29 cellular contexts compared by ENCODE assay signal in genomic region chr5:107047048-107047447, GRCh38.
"Had no signal": no experiment of that assay in that cellular context is flagged by ENCODE, and none has a peak within 500 bp of the region (broad histone marks: within the 10 kb centered on the region; RNA-seq: fewer than 3 reads in every experiment).

No MANE protein-coding gene starts in this region.

- H3K36me3 ChIP-seq: stomach, suprapubic skin, thoracic aorta, thyroid gland, tibial artery, tibial nerve, transverse colon, upper lobe of left lung, upper lobe of right lung, uterus, vagina had no signal

- FAIRE-seq: urothelium cell line had no signal

- H3K36me3 Mint-ChIP-seq: stimulated activated effector memory CD8-positive, alpha-beta T cell treated with anti-CD3 and anti-CD28 coated beads, Interleukin-12 subunit alpha, Interleukin-12 subunit beta, amount 100 ng/mL, for 72 hours; stimulated activated memory B cell treated with anti-CD40 and anti-IgM and Interleukin-4, amounts not matched to agents 10 μg/mL and 1 μg/mL and 100 μg/mL, for 72 hours; stimulated activated naive B cell treated with anti-CD40 and anti-IgM and Interleukin-4, amounts not matched to agents 10 μg/mL and 1 μg/mL and 100 μg/mL, for 72 hours had no signal

- DNase-seq: stimulated activated CD4-positive, alpha-beta T cell treated with anti-CD3 and anti-CD28 coated beads, Interleukin-2, amount 100 ng/mL, for 48 hours; stimulated activated CD4-positive, alpha-beta T cell treated with anti-CD3 and anti-CD28 coated beads, Interleukin-4, amount 100 ng/mL, for 1 hour; stimulated activated CD4-positive, alpha-beta T cell treated with anti-CD3 and anti-CD28 coated beads, Interleukin-4, amount 100 ng/mL, for 24 hours; stimulated activated CD4-positive, alpha-beta T cell treated with anti-CD3 and anti-CD28 coated beads, Interleukin-4, amount 100 ng/mL, for 4 hours; stimulated activated CD8-positive, alpha-beta memory T cell treated with anti-CD3 and anti-CD28 coated beads, Interleukin-4, amount 100 ng/mL, for 48 hours; stimulated activated naive B cell treated with anti-CD40 and anti-IgM and Interleukin-4, amounts not matched to agents 10 μg/mL and 1 μg/mL and 100 μg/mL, for 72 hours; stimulated activated naive CD4-positive, alpha-beta T cell; stimulated activated naive CD4-positive, alpha-beta T cell treated with Interleukin-2 at 50 U/mL for 16 hours; stimulated activated naive CD8-positive, alpha-beta T cell treated with anti-CD3 and anti-CD28 coated beads, Interleukin-15, amount 100 ng/mL, for 72 hours; stimulated activated naive CD8-positive, alpha-beta T cell treated with anti-CD3 and anti-CD28 coated beads, Interleukin-15, Interleukin-2, amounts not matched to agents 100 U/mL and 50 U/mL, for 24 hours; stomach; substantia nigra; testis; thyroid gland; tibial artery; transverse colon; trophoblast cell; upper lobe of left lung; upper lobe of right lung; uterus had no signal

- H3K9me3 ChIP-seq: suprapubic skin, testis, thoracic aorta, thyroid gland, tibial nerve, transverse colon, upper lobe of left lung, upper lobe of right lung, uterus, vagina had no signal

- H3K27ac ChIP-seq: stomach, suprapubic skin, testis, thoracic aorta, thyroid gland, tibial artery, tibial nerve, transverse colon, upper lobe of left lung, upper lobe of right lung, uterus, vagina had no signal

- H3K4me3 Mint-ChIP-seq: stimulated activated effector memory CD8-positive, alpha-beta T cell treated with anti-CD3 and anti-CD28 coated beads, Interleukin-12 subunit alpha, Interleukin-12 subunit beta, amount 100 ng/mL, for 72 hours; stimulated activated memory B cell treated with anti-CD40 and anti-IgM and Interleukin-4, amounts not matched to agents 10 μg/mL and 1 μg/mL and 100 μg/mL, for 72 hours; stimulated activated naive B cell treated with anti-CD40 and anti-IgM and Interleukin-4, amounts not matched to agents 10 μg/mL and 1 μg/mL and 100 μg/mL, for 72 hours; stimulated activated naive CD8-positive, alpha-beta T cell treated with anti-CD3 and anti-CD28 coated beads, Interleukin-15, amount 100 ng/mL, for 72 hours; stimulated activated naive CD8-positive, alpha-beta T cell treated with anti-CD3 and anti-CD28 coated beads, Interleukin-15, Interleukin-2, amounts not matched to agents 100 ng/mL and 50 ng/mL, for 24 hours; type B pancreatic cell had no signal

- H3K27ac Mint-ChIP-seq: stimulated activated effector memory CD8-positive, alpha-beta T cell treated with anti-CD3 and anti-CD28 coated beads, Interleukin-12 subunit alpha, Interleukin-12 subunit beta, amount 100 ng/mL, for 72 hours; stimulated activated memory B cell treated with anti-CD40 and anti-IgM and Interleukin-4, amounts not matched to agents 10 μg/mL and 1 μg/mL and 100 μg/mL, for 72 hours; stimulated activated naive B cell treated with anti-CD40 and anti-IgM and Interleukin-4, amounts not matched to agents 10 μg/mL and 1 μg/mL and 100 μg/mL, for 72 hours; stimulated activated naive CD8-positive, alpha-beta T cell treated with anti-CD3 and anti-CD28 coated beads, Interleukin-15, amount 100 ng/mL, for 72 hours; stimulated activated naive CD8-positive, alpha-beta T cell treated with anti-CD3 and anti-CD28 coated beads, Interleukin-15, Interleukin-2, amounts not matched to agents 100 ng/mL and 50 ng/mL, for 24 hours; type B pancreatic cell had no signal

- ATAC-seq: stimulated activated effector memory CD8-positive, alpha-beta T cell treated with anti-CD3 and anti-CD28 coated beads, Interleukin-12 subunit alpha, Interleukin-12 subunit beta, amount 100 ng/mL, for 72 hours; stimulated activated memory B cell treated with anti-CD40 and anti-IgM and Interleukin-4, amounts not matched to agents 10 μg/mL and 1 μg/mL and 100 μg/mL, for 72 hours; stimulated activated naive B cell treated with anti-CD40 and anti-IgM and Interleukin-4, amounts not matched to agents 10 μg/mL and 1 μg/mL and 100 μg/mL, for 72 hours; stimulated activated naive CD8-positive, alpha-beta T cell treated with anti-CD3 and anti-CD28 coated beads, Interleukin-15, amount 100 ng/mL, for 72 hours; stimulated activated naive CD8-positive, alpha-beta T cell treated with anti-CD3 and anti-CD28 coated beads, Interleukin-15, Interleukin-2, amounts not matched to agents 100 U/mL and 50 U/mL, for 24 hours; upper lobe of right lung had no signal

- H3K27me3 Mint-ChIP-seq: stimulated activated memory B cell treated with anti-CD40 and anti-IgM and Interleukin-4, amounts not matched to agents 10 μg/mL and 1 μg/mL and 100 μg/mL, for 72 hours; stimulated activated naive B cell treated with anti-CD40 and anti-IgM and Interleukin-4, amounts not matched to agents 10 μg/mL and 1 μg/mL and 100 μg/mL, for 72 hours; stimulated activated naive CD8-positive, alpha-beta T cell treated with anti-CD3 and anti-CD28 coated beads, Interleukin-15, amount 100 ng/mL, for 72 hours; stimulated activated naive CD8-positive, alpha-beta T cell treated with anti-CD3 and anti-CD28 coated beads, Interleukin-15, Interleukin-2, amounts not matched to agents 100 ng/mL and 50 ng/mL, for 24 hours; type B pancreatic cell had no signal

- H3K4me1 Mint-ChIP-seq: stimulated activated effector memory CD8-positive, alpha-beta T cell treated with anti-CD3 and anti-CD28 coated beads, Interleukin-12 subunit alpha, Interleukin-12 subunit beta, amount 100 ng/mL, for 72 hours; stimulated activated memory B cell treated with anti-CD40 and anti-IgM and Interleukin-4, amounts not matched to agents 10 μg/mL and 1 μg/mL and 100 μg/mL, for 72 hours; stimulated activated naive B cell treated with anti-CD40 and anti-IgM and Interleukin-4, amounts not matched to agents 10 μg/mL and 1 μg/mL and 100 μg/mL, for 72 hours; stimulated activated naive CD8-positive, alpha-beta T cell treated with anti-CD3 and anti-CD28 coated beads, Interleukin-15, amount 100 ng/mL, for 72 hours had no signal

- H3K4me1 ChIP-seq: stomach, testis, thyroid gland, tibial artery, tibial nerve, transverse colon, upper lobe of left lung, upper lobe of right lung, uterus, vagina had no signal

- H3K4me3 ChIP-seq: stomach, suprapubic skin, testis, thoracic aorta, thyroid gland, tibial artery, tibial nerve, transverse colon, upper lobe of left lung, upper lobe of right lung, uterus, vagina had no signal
